ENCODE assay signal across 8 cellular contexts in the genomic region with DNA sequence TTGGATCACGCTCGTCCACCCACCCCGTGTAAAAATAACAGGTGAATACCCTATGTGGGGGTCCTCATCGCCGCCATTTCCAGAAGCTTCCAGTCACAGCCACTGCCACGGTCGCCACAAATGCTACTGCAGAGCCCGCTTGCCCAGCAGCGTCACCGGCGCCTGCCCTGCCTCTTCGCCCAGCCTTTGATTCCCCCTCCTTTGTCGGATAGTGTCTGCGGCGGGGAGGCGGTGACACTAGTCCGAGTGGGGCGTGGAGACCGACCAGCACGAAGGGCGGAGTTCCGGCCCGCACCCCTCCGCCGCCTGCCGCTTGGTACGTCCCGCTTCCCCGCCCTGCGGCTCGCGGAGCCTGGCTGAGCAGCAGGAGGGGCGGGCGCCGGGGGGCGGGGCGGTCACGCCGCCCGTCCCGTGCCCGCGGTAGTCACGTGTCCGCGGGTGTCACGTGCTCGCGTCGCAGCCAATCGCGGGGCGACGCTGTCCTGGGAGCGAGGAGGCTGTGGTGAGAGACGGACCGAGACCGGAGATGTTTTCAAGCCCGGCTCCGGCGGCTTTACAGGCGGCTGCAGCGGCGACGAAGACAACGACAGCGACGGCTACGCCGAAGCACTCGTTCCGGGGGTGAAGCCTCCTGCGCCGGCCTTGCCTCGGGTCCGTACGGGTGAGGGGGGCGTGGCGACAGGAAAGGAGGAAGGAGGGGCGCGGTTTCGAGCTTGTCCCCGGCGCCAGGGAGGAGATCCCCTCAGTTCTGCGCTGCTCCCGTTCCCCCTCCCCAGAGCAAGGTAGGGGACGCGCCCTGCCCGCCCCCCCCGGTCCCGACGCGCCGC. TPM values are rescaled to one million over a fixed set of nuclear protein-coding genes. Genes with fewer than 3 reads are reported as not detected.
DNase-seq lines count a peak whose midpoint lies in the region; ATAC-seq and TF ChIP-seq lines count a peak whose summit lies in the region.

TSS of gene ANKRD12 (plus strand) at position 467 of the 827 bp plus-strand sequence. CDS start 45,652 bp downstream, outside the sequence.

- CTCF ChIA-PET in BJ (lab: Yijun Ruan, JAX), result interaction anchor here (1.2 kb wide), 1 partner anchor 63 kb away, joined by 3 read pairs; no protein-coding TSS in a partner anchor

- POLR2A ChIA-PET in BJ (lab: Charles Lee), result no interaction called here

- peak within 1 kb of the TSS; percentile 97 for H3K27ac ChIP-seq in cingulate gyrus (ENCODE audit: low read depth, low read length)
- peak within 1 kb of the TSS; percentile 99 for H3K27ac ChIP-seq in layer of hippocampus (ENCODE audit: low read depth, low read length)

- H3K36me3 ChIP-seq in BJ (ENCODE audit: control insufficient read depth, insufficient read depth, low read length), result peaks cover 2% of the 10 kb centered on the region

- no peak for TF ChIP-seq CTCF in BJ (IDR thresholded peaks at IDR 0.05; ENCODE audit: insufficient read depth, low read depth, low read length)

- peak within 1 kb of the TSS; percentile 98 for H3K4me3 ChIP-seq in BJ (ENCODE audit: low read depth, low read length)

- DNase-seq in BJ (ENCODE audit: low read depth) (peak; percentile 81), NCI-H526 (lab: John Stamatoyannopoulos, UW) (peak; percentile 88 to 93)
- DNase-seq in activated CD4-positive, alpha-beta T cell treated with anti-CD3 and anti-CD28 coated beads for 48 hours, result peak; percentile 97
- DNase-seq in stimulated activated CD4-positive, alpha-beta T cell treated with anti-CD3 and anti-CD28 coated beads, Interleukin-1b, Interleukin-23, amount 100 ng/mL, for 24 hours (ENCODE audit: low read depth in 4 of 4, low spot score in 1 of 4), result peak; percentile 85 to 97 (median 94)

- H3K27me3 ChIP-seq in BJ (ENCODE audit: control insufficient read depth, insufficient read depth, low read length) (no peaks in the 10 kb centered on the region), layer of hippocampus (ENCODE audit: control insufficient read depth, insufficient read depth, low read length) (no peaks in the 10 kb centered on the region)

- ATAC-seq in GM19328 (IDR thresholded peaks at IDR 0.05; ENCODE audit: unreplicated experiment) (peak; percentile 67), HG03469 (IDR thresholded peaks at IDR 0.05; ENCODE audit: unreplicated experiment) (peak; percentile 49)

RNA-seq across cellular contexts. Expression of gene ANKRD12, which starts in this region (rescaled TPM):
- 3.0 and 5.2 TPM in 2 replicates for polyA plus RNA-seq in BJ (2011; rRNA removed)
- polyA minus RNA-seq in BJ (2011; rRNA and poly(A)+ RNA removed), result 18.6 and 19.4 TPM in 2 replicates

Comparison
In these comparisons a context has a peak if more than half of its experiments do, and no peak if none do; other contexts are left out.
1. Peak in every context shown above with its lines: DNase-seq, ATAC-seq, H3K4me3 ChIP-seq and H3K27ac ChIP-seq.